1 cellular context compared by ENCODE assay signal in the genomic region with DNA sequence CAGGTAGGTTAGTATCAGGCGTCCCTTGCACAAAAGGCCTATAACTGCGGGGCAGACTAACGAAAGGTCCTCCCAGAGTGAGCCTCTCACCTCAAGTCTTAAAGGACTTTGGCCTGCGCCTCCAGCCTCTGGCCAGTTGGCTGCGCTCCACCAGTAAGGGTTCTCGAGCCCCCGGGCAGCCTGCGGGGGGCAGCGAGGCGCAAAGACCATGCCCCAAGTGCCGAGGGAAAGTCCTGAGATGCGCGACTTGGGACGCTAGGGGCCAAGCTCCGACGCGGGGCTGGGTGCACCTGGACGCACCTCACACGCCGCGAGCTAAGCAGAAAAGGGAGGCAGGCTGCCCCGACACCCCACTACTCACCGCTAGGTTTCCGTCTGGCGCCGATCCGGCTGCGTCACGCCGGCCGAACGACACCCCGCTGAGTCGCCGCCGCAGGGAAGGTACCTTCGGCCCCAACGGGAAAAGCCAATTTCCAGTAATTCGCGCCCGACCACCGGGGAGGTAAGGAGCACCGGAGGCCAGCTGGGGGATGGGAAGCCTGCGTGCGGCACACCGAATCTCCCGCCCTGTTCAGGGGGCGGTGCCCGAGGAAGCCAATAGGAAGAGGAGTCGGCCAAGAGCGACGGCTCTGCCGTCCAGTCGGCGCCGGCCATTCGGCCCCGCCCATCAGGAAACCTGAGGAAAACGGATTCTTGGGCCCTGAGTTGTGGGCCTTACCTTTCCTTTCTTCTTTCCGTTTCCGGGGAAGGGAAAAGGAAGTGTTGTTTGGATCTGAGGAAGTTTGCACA.
TF ChIP-seq lines count a peak whose summit lies in the region.

A gene (minus strand): TSS at position 532 of the 789 bp plus-strand sequence. CDS start 5,537 bp downstream, outside the sequence.

TF ChIP-seq in HepG2, 621 proteins besides CTCF, POLR2A, EP300 and RAD21 (continued from another document and continues in another):
- TF ChIP-seq, protein P1, sequence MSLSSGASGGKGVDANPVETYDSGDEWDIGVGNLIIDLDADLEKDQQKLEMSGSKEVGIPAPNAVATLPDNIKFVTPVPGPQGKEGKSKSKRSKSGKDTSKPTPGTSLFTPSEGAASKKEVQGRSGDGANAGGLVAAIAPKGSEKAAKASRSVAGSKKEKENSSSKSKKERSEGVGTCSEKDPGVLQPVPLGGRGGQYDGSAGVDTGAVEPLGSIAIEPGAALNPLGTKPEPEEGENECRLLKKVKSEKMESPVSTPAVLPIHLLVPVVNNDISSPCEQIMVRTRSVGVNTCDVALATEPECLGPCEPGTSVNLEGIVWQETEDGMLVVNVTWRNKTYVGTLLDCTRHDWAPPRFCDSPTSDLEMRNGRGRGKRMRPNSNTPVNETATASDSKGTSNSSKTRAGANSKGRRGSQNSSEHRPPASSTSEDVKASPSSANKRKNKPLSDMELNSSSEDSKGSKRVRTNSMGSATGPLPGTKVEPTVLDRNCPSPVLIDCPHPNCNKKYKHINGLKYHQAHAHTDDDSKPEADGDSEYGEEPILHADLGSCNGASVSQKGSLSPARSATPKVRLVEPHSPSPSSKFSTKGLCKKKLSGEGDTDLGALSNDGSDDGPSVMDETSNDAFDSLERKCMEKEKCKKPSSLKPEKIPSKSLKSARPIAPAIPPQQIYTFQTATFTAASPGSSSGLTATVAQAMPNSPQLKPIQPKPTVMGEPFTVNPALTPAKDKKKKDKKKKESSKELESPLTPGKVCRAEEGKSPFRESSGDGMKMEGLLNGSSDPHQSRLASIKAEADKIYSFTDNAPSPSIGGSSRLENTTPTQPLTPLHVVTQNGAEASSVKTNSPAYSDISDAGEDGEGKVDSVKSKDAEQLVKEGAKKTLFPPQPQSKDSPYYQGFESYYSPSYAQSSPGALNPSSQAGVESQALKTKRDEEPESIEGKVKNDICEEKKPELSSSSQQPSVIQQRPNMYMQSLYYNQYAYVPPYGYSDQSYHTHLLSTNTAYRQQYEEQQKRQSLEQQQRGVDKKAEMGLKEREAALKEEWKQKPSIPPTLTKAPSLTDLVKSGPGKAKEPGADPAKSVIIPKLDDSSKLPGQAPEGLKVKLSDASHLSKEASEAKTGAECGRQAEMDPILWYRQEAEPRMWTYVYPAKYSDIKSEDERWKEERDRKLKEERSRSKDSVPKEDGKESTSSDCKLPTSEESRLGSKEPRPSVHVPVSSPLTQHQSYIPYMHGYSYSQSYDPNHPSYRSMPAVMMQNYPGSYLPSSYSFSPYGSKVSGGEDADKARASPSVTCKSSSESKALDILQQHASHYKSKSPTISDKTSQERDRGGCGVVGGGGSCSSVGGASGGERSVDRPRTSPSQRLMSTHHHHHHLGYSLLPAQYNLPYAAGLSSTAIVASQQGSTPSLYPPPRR (CRISPR knock-in tag; IDR thresholded peaks at IDR 0.05; ENCODE audit: borderline replicate concordance) = peak; percentile 72
- no peak for TF ChIP-seq ZNF577 (CRISPR knock-in tag; IDR thresholded peaks at IDR 0.05; ENCODE audit: borderline replicate concordance, low read depth)
- no peak for TF ChIP-seq REL (CRISPR knock-in tag; conservative IDR thresholded peaks at IDR 0.05)
- TF ChIP-seq ZNF564 (CRISPR knock-in tag; IDR thresholded peaks at IDR 0.05) = peak; percentile 94; the same call in 1 of the 2 replicates
- TF ChIP-seq ZNF251 (CRISPR knock-in tag; IDR thresholded peaks at IDR 0.05) = no peak
- TF ChIP-seq EZH2 (conservative IDR thresholded peaks at IDR 0.05; ENCODE audit: low read depth, low read length) = no peak
- TF ChIP-seq ZNF766 (CRISPR knock-in tag; IDR thresholded peaks at IDR 0.05; ENCODE audit: borderline replicate concordance) = peak; percentile 87
- TF ChIP-seq GATAD1 (CRISPR knock-in tag; IDR thresholded peaks at IDR 0.05) = peak; percentile 86
- peak; percentile 99 for TF ChIP-seq WIZ (CRISPR knock-in tag; IDR thresholded peaks at IDR 0.05)
- TF ChIP-seq, protein P2, sequence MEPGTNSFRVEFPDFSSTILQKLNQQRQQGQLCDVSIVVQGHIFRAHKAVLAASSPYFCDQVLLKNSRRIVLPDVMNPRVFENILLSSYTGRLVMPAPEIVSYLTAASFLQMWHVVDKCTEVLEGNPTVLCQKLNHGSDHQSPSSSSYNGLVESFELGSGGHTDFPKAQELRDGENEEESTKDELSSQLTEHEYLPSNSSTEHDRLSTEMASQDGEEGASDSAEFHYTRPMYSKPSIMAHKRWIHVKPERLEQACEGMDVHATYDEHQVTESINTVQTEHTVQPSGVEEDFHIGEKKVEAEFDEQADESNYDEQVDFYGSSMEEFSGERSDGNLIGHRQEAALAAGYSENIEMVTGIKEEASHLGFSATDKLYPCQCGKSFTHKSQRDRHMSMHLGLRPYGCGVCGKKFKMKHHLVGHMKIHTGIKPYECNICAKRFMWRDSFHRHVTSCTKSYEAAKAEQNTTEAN (CRISPR knock-in tag; conservative IDR thresholded peaks at IDR 0.05) = peak; percentile 71; the same call in 1 of the 2 replicates
- TF ChIP-seq CREM (IDR thresholded peaks at IDR 0.05) = peak; percentile 76
- no peak for TF ChIP-seq CREM (CRISPR knock-in tag; IDR thresholded peaks at IDR 0.05)
- TF ChIP-seq, protein P3, sequence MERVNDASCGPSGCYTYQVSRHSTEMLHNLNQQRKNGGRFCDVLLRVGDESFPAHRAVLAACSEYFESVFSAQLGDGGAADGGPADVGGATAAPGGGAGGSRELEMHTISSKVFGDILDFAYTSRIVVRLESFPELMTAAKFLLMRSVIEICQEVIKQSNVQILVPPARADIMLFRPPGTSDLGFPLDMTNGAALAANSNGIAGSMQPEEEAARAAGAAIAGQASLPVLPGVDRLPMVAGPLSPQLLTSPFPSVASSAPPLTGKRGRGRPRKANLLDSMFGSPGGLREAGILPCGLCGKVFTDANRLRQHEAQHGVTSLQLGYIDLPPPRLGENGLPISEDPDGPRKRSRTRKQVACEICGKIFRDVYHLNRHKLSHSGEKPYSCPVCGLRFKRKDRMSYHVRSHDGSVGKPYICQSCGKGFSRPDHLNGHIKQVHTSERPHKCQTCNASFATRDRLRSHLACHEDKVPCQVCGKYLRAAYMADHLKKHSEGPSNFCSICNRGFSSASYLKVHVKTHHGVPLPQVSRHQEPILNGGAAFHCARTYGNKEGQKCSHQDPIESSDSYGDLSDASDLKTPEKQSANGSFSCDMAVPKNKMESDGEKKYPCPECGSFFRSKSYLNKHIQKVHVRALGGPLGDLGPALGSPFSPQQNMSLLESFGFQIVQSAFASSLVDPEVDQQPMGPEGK (CRISPR knock-in tag; IDR thresholded peaks at IDR 0.05) = peak; percentile 95
- TF ChIP-seq, protein P4, sequence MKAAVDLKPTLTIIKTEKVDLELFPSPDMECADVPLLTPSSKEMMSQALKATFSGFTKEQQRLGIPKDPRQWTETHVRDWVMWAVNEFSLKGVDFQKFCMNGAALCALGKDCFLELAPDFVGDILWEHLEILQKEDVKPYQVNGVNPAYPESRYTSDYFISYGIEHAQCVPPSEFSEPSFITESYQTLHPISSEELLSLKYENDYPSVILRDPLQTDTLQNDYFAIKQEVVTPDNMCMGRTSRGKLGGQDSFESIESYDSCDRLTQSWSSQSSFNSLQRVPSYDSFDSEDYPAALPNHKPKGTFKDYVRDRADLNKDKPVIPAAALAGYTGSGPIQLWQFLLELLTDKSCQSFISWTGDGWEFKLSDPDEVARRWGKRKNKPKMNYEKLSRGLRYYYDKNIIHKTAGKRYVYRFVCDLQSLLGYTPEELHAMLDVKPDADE (CRISPR knock-in tag; IDR thresholded peaks at IDR 0.05) = no peak
- TF ChIP-seq NR1H2 (CRISPR knock-in tag; IDR thresholded peaks at IDR 0.05; ENCODE audit: borderline replicate concordance, low read depth) = peak; percentile 27; the same call in 1 of the 2 replicates
- TF ChIP-seq, protein P5, sequence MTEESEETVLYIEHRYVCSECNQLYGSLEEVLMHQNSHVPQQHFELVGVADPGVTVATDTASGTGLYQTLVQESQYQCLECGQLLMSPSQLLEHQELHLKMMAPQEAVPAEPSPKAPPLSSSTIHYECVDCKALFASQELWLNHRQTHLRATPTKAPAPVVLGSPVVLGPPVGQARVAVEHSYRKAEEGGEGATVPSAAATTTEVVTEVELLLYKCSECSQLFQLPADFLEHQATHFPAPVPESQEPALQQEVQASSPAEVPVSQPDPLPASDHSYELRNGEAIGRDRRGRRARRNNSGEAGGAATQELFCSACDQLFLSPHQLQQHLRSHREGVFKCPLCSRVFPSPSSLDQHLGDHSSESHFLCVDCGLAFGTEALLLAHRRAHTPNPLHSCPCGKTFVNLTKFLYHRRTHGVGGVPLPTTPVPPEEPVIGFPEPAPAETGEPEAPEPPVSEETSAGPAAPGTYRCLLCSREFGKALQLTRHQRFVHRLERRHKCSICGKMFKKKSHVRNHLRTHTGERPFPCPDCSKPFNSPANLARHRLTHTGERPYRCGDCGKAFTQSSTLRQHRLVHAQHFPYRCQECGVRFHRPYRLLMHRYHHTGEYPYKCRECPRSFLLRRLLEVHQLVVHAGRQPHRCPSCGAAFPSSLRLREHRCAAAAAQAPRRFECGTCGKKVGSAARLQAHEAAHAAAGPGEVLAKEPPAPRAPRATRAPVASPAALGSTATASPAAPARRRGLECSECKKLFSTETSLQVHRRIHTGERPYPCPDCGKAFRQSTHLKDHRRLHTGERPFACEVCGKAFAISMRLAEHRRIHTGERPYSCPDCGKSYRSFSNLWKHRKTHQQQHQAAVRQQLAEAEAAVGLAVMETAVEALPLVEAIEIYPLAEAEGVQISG (CRISPR knock-in tag; IDR thresholded peaks at IDR 0.05) = peak; percentile 89
- TF ChIP-seq HIVEP1 (CRISPR knock-in tag; IDR thresholded peaks at IDR 0.05) = peak; percentile 86
- TF ChIP-seq FOXJ3 (CRISPR knock-in tag; IDR thresholded peaks at IDR 0.05; ENCODE audit: borderline replicate concordance) = peak; percentile 69; the same call in 1 of the 2 replicates
- TF ChIP-seq TAF15 (IDR thresholded peaks at IDR 0.05; ENCODE audit: low read depth, low read length, poor library complexity, severe bottlenecking) = peak; percentile 95
- TF ChIP-seq ZNF33A (CRISPR knock-in tag; IDR thresholded peaks at IDR 0.05; ENCODE audit: borderline replicate concordance) = no peak
- peak; percentile 98 for TF ChIP-seq POLR2AphosphoS5 (IDR thresholded peaks at IDR 0.05; ENCODE audit: low read depth, low read length)
- TF ChIP-seq SAFB2 (CRISPR knock-in tag; IDR thresholded peaks at IDR 0.05; ENCODE audit: borderline replicate concordance, low read depth) = peak; percentile 94
- TF ChIP-seq STAG1 (CRISPR knock-in tag; IDR thresholded peaks at IDR 0.05) = peak; percentile 63
- no peak for TF ChIP-seq PCBP2 (optimal IDR thresholded peaks at IDR 0.05; ENCODE audit: low read depth, low read length, poor library complexity, severe bottlenecking)
- peak; percentile 89; the same call in 1 of the 2 replicates for TF ChIP-seq SIX4 (CRISPR knock-in tag; IDR thresholded peaks at IDR 0.05)
- TF ChIP-seq, protein P6, sequence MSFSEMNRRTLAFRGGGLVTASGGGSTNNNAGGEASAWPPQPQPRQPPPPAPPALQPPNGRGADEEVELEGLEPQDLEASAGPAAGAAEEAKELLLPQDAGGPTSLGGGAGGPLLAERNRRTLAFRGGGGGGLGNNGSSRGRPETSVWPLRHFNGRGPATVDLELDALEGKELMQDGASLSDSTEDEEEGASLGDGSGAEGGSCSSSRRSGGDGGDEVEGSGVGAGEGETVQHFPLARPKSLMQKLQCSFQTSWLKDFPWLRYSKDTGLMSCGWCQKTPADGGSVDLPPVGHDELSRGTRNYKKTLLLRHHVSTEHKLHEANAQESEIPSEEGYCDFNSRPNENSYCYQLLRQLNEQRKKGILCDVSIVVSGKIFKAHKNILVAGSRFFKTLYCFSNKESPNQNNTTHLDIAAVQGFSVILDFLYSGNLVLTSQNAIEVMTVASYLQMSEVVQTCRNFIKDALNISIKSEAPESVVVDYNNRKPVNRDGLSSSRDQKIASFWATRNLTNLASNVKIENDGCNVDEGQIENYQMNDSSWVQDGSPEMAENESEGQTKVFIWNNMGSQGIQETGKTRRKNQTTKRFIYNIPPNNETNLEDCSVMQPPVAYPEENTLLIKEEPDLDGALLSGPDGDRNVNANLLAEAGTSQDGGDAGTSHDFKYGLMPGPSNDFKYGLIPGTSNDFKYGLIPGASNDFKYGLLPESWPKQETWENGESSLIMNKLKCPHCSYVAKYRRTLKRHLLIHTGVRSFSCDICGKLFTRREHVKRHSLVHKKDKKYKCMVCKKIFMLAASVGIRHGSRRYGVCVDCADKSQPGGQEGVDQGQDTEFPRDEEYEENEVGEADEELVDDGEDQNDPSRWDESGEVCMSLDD (CRISPR knock-in tag; IDR thresholded peaks at IDR 0.05; ENCODE audit: borderline replicate concordance) = peak; percentile 68; the same call in 1 of the 2 replicates
- 0 out of 2 replicates have a peak, but pooled peaks have one; percentile 26 for TF ChIP-seq GFI1 (CRISPR knock-in tag; IDR thresholded peaks at IDR 0.05; ENCODE audit: borderline replicate concordance)
- no peak for TF ChIP-seq NBN (conservative IDR thresholded peaks at IDR 0.05)
- peak; percentile 11; the same call in 1 of the 2 replicates for TF ChIP-seq FOSL2 (CRISPR knock-in tag; IDR thresholded peaks at IDR 0.05)
- no peak for TF ChIP-seq SP5 (CRISPR knock-in tag; IDR thresholded peaks at IDR 0.05; ENCODE audit: borderline replicate concordance, low read depth)
- TF ChIP-seq, protein P7, sequence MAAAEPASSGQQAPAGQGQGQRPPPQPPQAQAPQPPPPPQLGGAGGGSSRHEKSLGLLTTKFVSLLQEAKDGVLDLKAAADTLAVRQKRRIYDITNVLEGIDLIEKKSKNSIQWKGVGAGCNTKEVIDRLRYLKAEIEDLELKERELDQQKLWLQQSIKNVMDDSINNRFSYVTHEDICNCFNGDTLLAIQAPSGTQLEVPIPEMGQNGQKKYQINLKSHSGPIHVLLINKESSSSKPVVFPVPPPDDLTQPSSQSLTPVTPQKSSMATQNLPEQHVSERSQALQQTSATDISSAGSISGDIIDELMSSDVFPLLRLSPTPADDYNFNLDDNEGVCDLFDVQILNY (CRISPR knock-in tag; conservative IDR thresholded peaks at IDR 0.05) = peak; percentile 96
- peak; percentile 97 for TF ChIP-seq ZSCAN31 (CRISPR knock-in tag; IDR thresholded peaks at IDR 0.05; ENCODE audit: low read depth)
- TF ChIP-seq ZZZ3 (CRISPR knock-in tag; IDR thresholded peaks at IDR 0.05; ENCODE audit: borderline replicate concordance) = peak; percentile 50
- TF ChIP-seq RFX3 (CRISPR knock-in tag; IDR thresholded peaks at IDR 0.05) = no peak
- TF ChIP-seq STAT5B (CRISPR knock-in tag; IDR thresholded peaks at IDR 0.05) = no peak; the same call in 1 of the 2 replicates
- TF ChIP-seq HNRNPLL (IDR thresholded peaks at IDR 0.05; ENCODE audit: low read depth, low read length, poor library complexity, severe bottlenecking) = peak; percentile 83
- TF ChIP-seq SIN3A (IDR thresholded peaks at IDR 0.05; ENCODE audit: borderline replicate concordance, low read depth, low read length) = peak; percentile 96
- peak; percentile 39; the same call in 1 of the 2 replicates for TF ChIP-seq SSRP1 (CRISPR knock-in tag; IDR thresholded peaks at IDR 0.05)
- TF ChIP-seq SMAD3 (CRISPR knock-in tag; IDR thresholded peaks at IDR 0.05) = no peak; the same call in none of the 2 replicates
- TF ChIP-seq TP53 (CRISPR knock-in tag; conservative IDR thresholded peaks at IDR 0.05) = no peak; the same call in none of the 2 replicates
